ENCODE assay signal across 17 cellular contexts in genomic region chr14:64423987-64424386, GRCh38. TPM values are rescaled to one million over a fixed set of nuclear protein-coding genes. Genes with fewer than 3 reads are reported as not detected.
DNase-seq lines count a peak whose midpoint lies in the region; ATAC-seq and TF ChIP-seq lines count a peak whose summit lies in the region.
"Had no signal": no experiment of that assay in that cellular context is flagged by ENCODE, and none has a peak within 500 bp of the region (broad histone marks: within the 10 kb centered on the region; RNA-seq: fewer than 3 reads in every experiment).

No MANE protein-coding gene starts in this region.

- H3K27ac ChIP-seq in ACC112 (ENCODE audit: low read depth, low read length) (peak overlapping the region; percentile 24), esophagus squamous epithelium (no peak overlapping the region), adrenal gland (no peak overlapping the region)
- H3K27ac ChIP-seq: psoas muscle had no signal

- no peaks in the 10 kb centered on the region for H3K9me3 ChIP-seq in esophagus squamous epithelium
- H3K9me3 ChIP-seq in adrenal gland (replicated peaks in 1 of 3) = no peaks in the 10 kb centered on the region
- H3K9me3 ChIP-seq: BE2C, psoas muscle had no signal

- no peak for ATAC-seq in stimulated activated naive CD8-positive, alpha-beta T cell treated with anti-CD3 and anti-CD28 coated beads, Interleukin-15, amount 100 ng/mL, for 72 hours
- ATAC-seq: psoas muscle had no signal

- H3K79me2 ChIP-seq in ACC112 (ENCODE audit: control insufficient read depth, insufficient read depth, low read length, unreplicated experiment) = no peaks in the 10 kb centered on the region

- H3K4me1 ChIP-seq in ACC112 (ENCODE audit: control insufficient read depth, insufficient read depth, low read length, unreplicated experiment) = peaks cover 18% of the 10 kb centered on the region
- H3K4me1 ChIP-seq in esophagus squamous epithelium = no peaks in the 10 kb centered on the region
- no peaks in the 10 kb centered on the region for H3K4me1 ChIP-seq in adrenal gland (replicated peaks in 1 of 2)
- H3K4me1 ChIP-seq: BE2C had no signal

- H3K27ac Mint-ChIP-seq in HFFc6 = peak overlapping the region; percentile 47; the same call in 1 of the 2 replicates
- peak overlapping the region in 1 of 2 donors; percentile 59 for H3K27ac Mint-ChIP-seq in stimulated activated naive CD8-positive, alpha-beta T cell treated with anti-CD3 and anti-CD28 coated beads, Interleukin-15, amount 100 ng/mL, for 72 hours
- H3K27ac Mint-ChIP-seq: type B pancreatic cell had no signal

- H3K4me1 Mint-ChIP-seq in HFFc6 (ENCODE audit: low read depth) = peaks cover 53% of the 10 kb centered on the region
- no peaks in the 10 kb centered on the region for H3K4me1 Mint-ChIP-seq in stimulated activated naive CD8-positive, alpha-beta T cell treated with anti-CD3 and anti-CD28 coated beads, Interleukin-15, amount 100 ng/mL, for 72 hours

- no peak for TF ChIP-seq POLR2A in esophagus squamous epithelium (IDR thresholded peaks at IDR 0.05)
- TF ChIP-seq POLR2A in adrenal gland (IDR thresholded peaks at IDR 0.05) = no peak

- intact Hi-C loops in esophagus squamous epithelium (cut with DNase I) = no loop called here
- intact Hi-C loops in adrenal gland (cut with DNase I) = loop anchor here in 1 of 2 donors (10.0 kb wide), 1 partner anchor 51 kb away; no protein-coding TSS in a partner anchor

- 67 to 90% methylated on average over 6 of the region's 6 CpGs for WGBS in esophagus squamous epithelium, 2 donors
- 93 to 98% (median 95%) methylated on average over 6 of the region's 6 CpGs for WGBS in adrenal gland, 4 donors

- no peaks in the 10 kb centered on the region for H3K9me3 Mint-ChIP-seq in HFFc6
- H3K9me3 Mint-ChIP-seq in stimulated activated naive CD8-positive, alpha-beta T cell treated with anti-CD3 and anti-CD28 coated beads, Interleukin-15, amount 100 ng/mL, for 72 hours = no peaks in the 10 kb centered on the region
- H3K9me3 Mint-ChIP-seq: type B pancreatic cell had no signal

- no peak overlapping the region for H3K4me3 Mint-ChIP-seq in HFFc6
- no peak overlapping the region for H3K4me3 Mint-ChIP-seq in stimulated activated naive CD8-positive, alpha-beta T cell treated with anti-CD3 and anti-CD28 coated beads, Interleukin-15, amount 100 ng/mL, for 72 hours
- H3K4me3 Mint-ChIP-seq: type B pancreatic cell had no signal

- peaks cover 2% of the 10 kb centered on the region; the same call in 1 of the 2 replicates for H3K27me3 Mint-ChIP-seq in HFFc6 (ENCODE audit: insufficient read depth)
- no peaks in the 10 kb centered on the region for H3K27me3 Mint-ChIP-seq in stimulated activated naive CD8-positive, alpha-beta T cell treated with anti-CD3 and anti-CD28 coated beads, Interleukin-15, amount 100 ng/mL, for 72 hours
- H3K27me3 Mint-ChIP-seq: type B pancreatic cell had no signal

- no peak overlapping the region for H3K4me3 ChIP-seq in ACC112 (ENCODE audit: low read depth, low read length)
- H3K4me3 ChIP-seq in foreskin fibroblast (ENCODE audit: low read depth in 1 of 2, low read length in 2 of 2) = no peak overlapping the region
- H3K4me3 ChIP-seq in esophagus squamous epithelium = no peak overlapping the region
- H3K4me3 ChIP-seq in adrenal gland = no peak overlapping the region
- H3K4me3 ChIP-seq: psoas muscle had no signal

- H3K36me3 ChIP-seq in ACC112 (ENCODE audit: insufficient read depth, low read length) = peaks cover 50% of the 10 kb centered on the region
- H3K36me3 ChIP-seq in esophagus squamous epithelium = peaks cover 0 to 100% (median 6%) of the 10 kb centered on the region in 3 donors
- H3K36me3 ChIP-seq in adrenal gland (replicated peaks in 1 of 2) = peaks cover 0 to 31% of the 10 kb centered on the region in 2 donors

- no peak for TF ChIP-seq CTCF in HFFc6 (IDR thresholded peaks at IDR 0.05)
- TF ChIP-seq CTCF in foreskin fibroblast (IDR thresholded peaks at IDR 0.05; ENCODE audit: low read depth, low read length) = no peak
- no peak for TF ChIP-seq CTCF in esophagus squamous epithelium (IDR thresholded peaks at IDR 0.05)
- TF ChIP-seq CTCF in adrenal gland (IDR thresholded peaks at IDR 0.05) = no peak

- H3K27me3 ChIP-seq in ACC112 (ENCODE audit: insufficient read depth, low read length) (no peaks in the 10 kb centered on the region), esophagus squamous epithelium (no peaks in the 10 kb centered on the region), adrenal gland (no peaks in the 10 kb centered on the region)
- H3K27me3 ChIP-seq: BE2C had no signal

- peak; percentile 17 for DNase-seq in HFFc6
- DNase-seq in amniotic epithelial cell (ENCODE audit: low read depth) = peak; percentile 32
- peak; percentile 58 to 66 for DNase-seq in foreskin fibroblast
- DNase-seq in stimulated activated naive CD8-positive, alpha-beta T cell treated with anti-CD3 and anti-CD28 coated beads, Interleukin-15, amount 100 ng/mL, for 72 hours = no peak
- DNase-seq in esophagus squamous epithelium (lab: John Stamatoyannopoulos, UW) = no peak
- DNase-seq in adrenal gland = no peak
- no peak for DNase-seq in HPDE6-E6E7 (ENCODE audit: extremely low spot score)
- DNase-seq: BE2C; DMS 273 treated with DMSO at 0.1 percent for 48 hours; effector CD8-positive, alpha-beta T cell; glutamatergic neuron; kidney glomerular epithelial cell; MV-4-11; psoas muscle; stimulated activated CD4-positive, alpha-beta T cell treated with anti-CD3 and anti-CD28 coated beads, Interleukin-2, amount 100 ng/mL, for 24 hours had no signal

- H3K36me3 Mint-ChIP-seq in HFFc6 (ENCODE audit: low read depth) = peaks cover 57% of the 10 kb centered on the region

- no peak overlapping the region for H2AFZ ChIP-seq in ACC112 (ENCODE audit: low read length, unreplicated experiment)

RNA-seq across cellular contexts. Expression of gene MTHFD1, which starts 35.8 kb away (rescaled TPM):
- 100 to 1,000 TPM in 4 of 6 experiments, 10 to 100 TPM in 2; 81.3 to 116 (median 111) TPM for total RNA-seq in HFFc6 (2021; fragmentation: NEBNext Ultra II Directional; extraction: Animal tissue kit (Norgen Biotek cat#: 25700))
- 10 to 100 TPM; 27.6 to 66.0 (median 53.8) TPM for total RNA-seq in esophagus squamous epithelium
- 10 to 100 TPM; 14.9 to 66.4 (median 42.8) TPM for total RNA-seq in adrenal gland
- polyA plus RNA-seq in adrenal gland = 10 to 100 TPM; 32.8 to 59.2 (median 39.9) TPM

RNA-seq across cellular contexts. Expression of gene AKAP5, which starts 41.3 kb away (rescaled TPM):
- 1 to 10 TPM in 4 of 6 experiments, under 1 TPM in 2; 0.94 to 1.3 (median 1.2) TPM for total RNA-seq in HFFc6 (2021; fragmentation: NEBNext Ultra II Directional; extraction: Animal tissue kit (Norgen Biotek cat#: 25700))
- under 1 TPM in 2 of 4 donors, not detected in 2; 0.04 to 0.38 TPM for total RNA-seq in esophagus squamous epithelium
- under 1 TPM; 0.06 to 0.74 (median 0.26) TPM for total RNA-seq in adrenal gland
- polyA plus RNA-seq in adrenal gland = under 1 TPM; 0.10 to 0.38 (median 0.16) TPM

Comparison
In these comparisons a context has a peak if more than half of its experiments do, and no peak if none do; other contexts are left out.
1. DNase-seq: peak in HFFc6 (single experiment), amniotic epithelial cell (single experiment) and foreskin fibroblast (2 of 2); none in stimulated activated naive CD8-positive, alpha-beta T cell treated with anti-CD3 and anti-CD28 coated beads, Interleukin-15, amount 100 ng/mL, for 72 hours (0 of 2), esophagus squamous epithelium (single experiment), adrenal gland (0 of 7) and HPDE6-E6E7 (single experiment).